ENCODE assay signal across 20 cellular contexts in genomic region chr15:86608461-86608860, GRCh38.
DNase-seq lines count a peak whose midpoint lies in the region; ATAC-seq and TF ChIP-seq lines count a peak whose summit lies in the region.
"Had no signal": no experiment of that assay in that cellular context is flagged by ENCODE, and none has a peak within 500 bp of the region (broad histone marks: within the 10 kb centered on the region; RNA-seq: fewer than 3 reads in every experiment).

No MANE protein-coding gene starts in this region.

- H3K9me3 ChIP-seq in adrenal gland (replicated peaks in 1 of 3) (no peaks in the 10 kb centered on the region), hepatocyte (ENCODE audit: low read depth) (no peaks in the 10 kb centered on the region)
- H3K9me3 ChIP-seq: ovary, upper lobe of right lung had no signal

- H3K27ac ChIP-seq in adrenal gland, result no peak overlapping the region
- no peak overlapping the region for H3K27ac ChIP-seq in hepatocyte
- H3K27ac ChIP-seq: ovary, upper lobe of right lung, VCaP had no signal

- H4K20me1 ChIP-seq in hepatocyte (ENCODE audit: insufficient read depth, poor library complexity, severe bottlenecking), result no peaks in the 10 kb centered on the region

- WGBS in adrenal gland, 4 donors, result 17 to 64% (median 31%) methylated on average over 3 of the region's 3 CpGs
- WGBS in hepatocyte (ENCODE audit: low lambda C conversion rate, missing lambda C conversion rate), result 67% methylated on average over 3 of the region's 3 CpGs

- intact Hi-C loops in Right ventricle myocardium superior (cut with DNase I) (no loop called here), cardiac septum (cut with DNase I) (no loop called here), adrenal gland (cut with DNase I) (no loop called here)

- no peak overlapping the region for H2AFZ ChIP-seq in hepatocyte

- no peak overlapping the region for H3K4me3 ChIP-seq in adrenal gland
- H3K4me3 ChIP-seq in hepatocyte, result no peak overlapping the region
- H3K4me3 ChIP-seq: ovary, upper lobe of right lung had no signal

- TF ChIP-seq CTCF in adrenal gland (IDR thresholded peaks at IDR 0.05) (no peak), hepatocyte (IDR thresholded peaks at IDR 0.05; ENCODE audit: poor library complexity) (no peak)

- no peaks in the 10 kb centered on the region for H3K79me2 ChIP-seq in hepatocyte

- peak; percentile 48 for DNase-seq in Right ventricle myocardium superior
- DNase-seq in cardiac septum (ENCODE audit: low spot score), result no peak
- DNase-seq in adrenal gland, result peak in 4 of 7 donors; percentile 19 to 25 (median 23)
- peak; percentile 16 for DNase-seq in hepatocyte (ENCODE audit: low spot score)
- DNase-seq in NCI-H226, result no peak
- DNase-seq in stimulated activated naive CD4-positive, alpha-beta T cell treated with Interleukin-2 at 50 U/mL for 16 hours (lab: John Stamatoyannopoulos, UW), result no peak
- DNase-seq: activated CD8-positive, alpha-beta T cell treated with anti-CD3 and anti-CD28 coated beads, Interleukin-2, amount 10 ng/mL, durations not matched to agents 7 days and 5 days; activated naive CD8-positive, alpha-beta T cell treated with anti-CD3 and anti-CD28 coated beads, Interleukin-2, amount 10 ng/mL, durations not matched to agents 7 days and 5 days; activated T-cell treated with anti-CD3 and anti-CD28 coated beads, Interleukin-2, amount 50 U/mL, for 72 hours; H7; left colon; NCI-H187 treated with DMSO at 0.1 percent for 48 hours; NCI-H774; ovary; stimulated activated naive CD4-positive, alpha-beta T cell; T-helper 1 cell; upper lobe of right lung had no signal

- H3K36me3 ChIP-seq in adrenal gland (replicated peaks in 1 of 2), result no peaks in the 10 kb centered on the region
- no peaks in the 10 kb centered on the region for H3K36me3 ChIP-seq in hepatocyte (replicated peaks; ENCODE audit: insufficient read depth, low read depth)
- H3K36me3 ChIP-seq: ovary, upper lobe of right lung had no signal

- no peak overlapping the region for H3K4me2 ChIP-seq in hepatocyte

- no peaks in the 10 kb centered on the region for H3K27me3 ChIP-seq in adrenal gland
- H3K27me3 ChIP-seq in hepatocyte, result no peaks in the 10 kb centered on the region
- H3K27me3 ChIP-seq: ovary, upper lobe of right lung had no signal

- no peak for TF ChIP-seq POLR2A in adrenal gland (IDR thresholded peaks at IDR 0.05)

- H3K4me1 ChIP-seq in adrenal gland (replicated peaks in 1 of 2) (no peaks in the 10 kb centered on the region), hepatocyte (ENCODE audit: insufficient read depth) (peaks cover 6% of the 10 kb centered on the region)
- H3K4me1 ChIP-seq: upper lobe of right lung had no signal

- ATAC-seq in Right ventricle myocardium superior (ENCODE audit: poor library complexity) (no peak), GM21381 (IDR thresholded peaks at IDR 0.05; ENCODE audit: unreplicated experiment) (no peak), HG02610 (IDR thresholded peaks at IDR 0.05; ENCODE audit: unreplicated experiment) (no peak)
- ATAC-seq: activated CD8-positive, alpha-beta T cell treated with anti-CD3 and anti-CD28 coated beads, Interleukin-2, amount 10 ng/mL, durations not matched to agents 7 days and 5 days; left colon; upper lobe of right lung had no signal

- no peaks in the 10 kb centered on the region for H3K9me2 ChIP-seq in hepatocyte (replicated peaks; ENCODE audit: insufficient read depth)

Comparison
In these comparisons a context has a peak if more than half of its experiments do, and no peak if none do; other contexts are left out.
1. DNase-seq: peak in Right ventricle myocardium superior (single experiment), adrenal gland (4 of 7) and hepatocyte (single experiment); none in cardiac septum (single experiment), NCI-H226 (single experiment) and stimulated activated naive CD4-positive, alpha-beta T cell treated with Interleukin-2 at 50 U/mL for 16 hours (single experiment).